Comparison of ENCODE assay signal across 10 cellular contexts in genomic region chr17:68344701-68345136, GRCh38. TPM values are rescaled to one million over a fixed set of nuclear protein-coding genes. Genes with fewer than 3 reads are reported as not detected.
A peak's percentile ranks its signal among the peaks of the same experiment; 100 is the strongest.
DNase-seq lines count a peak whose midpoint lies in the region; ATAC-seq and TF ChIP-seq lines count a peak whose summit lies in the region.
"Had no signal": no experiment of that assay in that cellular context is flagged by ENCODE, and none has a peak within 500 bp of the region (broad histone marks: within the 10 kb centered on the region; RNA-seq: fewer than 3 reads in every experiment).

No MANE protein-coding gene starts in this region.

- H3K36me3 Mint-ChIP-seq in activated CD8-positive, alpha-beta memory T cell treated with anti-CD3 and anti-CD28 coated beads, Interleukin-2, amount 10 ng/mL, durations not matched to agents 7 days and 5 days: peaks cover 13% of the 10 kb centered on the region

- no peak overlapping the region for H3K4me3 Mint-ChIP-seq in activated CD8-positive, alpha-beta memory T cell treated with anti-CD3 and anti-CD28 coated beads, Interleukin-2, amount 10 ng/mL, durations not matched to agents 7 days and 5 days

- CTCF ChIA-PET in activated CD8-positive, alpha-beta memory T cell treated with anti-CD3 and anti-CD28 coated beads, Interleukin-2, amount 10 ng/mL, durations not matched to agents 7 days and 5 days (lab: Charles Lee): interaction anchor here (1.0 to 3.8 kb wide), 10 partner anchors 11 to 92 kb away, joined by 3 to 25 read pairs (median 6); partner anchors contain the start of genes ARSG and SLC16A6

- H3K27me3 Mint-ChIP-seq in activated CD8-positive, alpha-beta memory T cell treated with anti-CD3 and anti-CD28 coated beads, Interleukin-2, amount 10 ng/mL, durations not matched to agents 7 days and 5 days: no peaks in the 10 kb centered on the region

- H3K4me3 ChIP-seq in suprapubic skin (no peak overlapping the region), thyroid gland (replicated peaks in 1 of 3) (no peak overlapping the region)
- H3K4me3 ChIP-seq: uterus had no signal

- H3K9me3 ChIP-seq in suprapubic skin (no peaks in the 10 kb centered on the region), thyroid gland (no peaks in the 10 kb centered on the region)
- H3K9me3 ChIP-seq: uterus had no signal

- DNase-seq in stimulated activated CD4-positive, alpha-beta T cell treated with anti-CD3 and anti-CD28 coated beads, Interleukin-15, amount 100 ng/mL, for 24 hours: peak; percentile 39
- no peak for DNase-seq in stimulated activated CD4-positive, alpha-beta T cell treated with anti-CD3 and anti-CD28 coated beads, Interleukin-2, amount 100 ng/mL, for 48 hours
- DNase-seq in activated CD8-positive, alpha-beta memory T cell treated with anti-CD3 and anti-CD28 coated beads, Interleukin-2, amount 10 ng/mL, durations not matched to agents 7 days and 5 days: peak; percentile 80
- peak; percentile 44 for DNase-seq in kidney glomerular epithelial cell (lab: John Stamatoyannopoulos, UW)
- DNase-seq in suprapubic skin (ENCODE audit: low spot score in 2 of 2): no peak
- DNase-seq in thyroid gland: no peak
- no peak for DNase-seq in HK-2 (ENCODE audit: unreplicated experiment)
- DNase-seq: ACHN, uterus had no signal

- ATAC-seq in activated CD8-positive, alpha-beta memory T cell treated with anti-CD3 and anti-CD28 coated beads, Interleukin-2, amount 10 ng/mL, durations not matched to agents 7 days and 5 days: peak; percentile 13
- no peak for ATAC-seq in GM21723 (IDR thresholded peaks at IDR 0.05; ENCODE audit: unreplicated experiment)

- H3K27me3 ChIP-seq in suprapubic skin: no peaks in the 10 kb centered on the region
- no peaks in the 10 kb centered on the region for H3K27me3 ChIP-seq in thyroid gland
- H3K27me3 ChIP-seq: uterus had no signal

- H3K4me1 ChIP-seq in suprapubic skin: peaks cover 8% of the 10 kb centered on the region
- H3K4me1 ChIP-seq in thyroid gland: no peaks in the 10 kb centered on the region
- H3K4me1 ChIP-seq: uterus had no signal

- TF ChIP-seq CTCF in suprapubic skin (IDR thresholded peaks at IDR 0.05) (no peak), thyroid gland (IDR thresholded peaks at IDR 0.05) (no peak)

- H3K4me1 Mint-ChIP-seq in activated CD8-positive, alpha-beta memory T cell treated with anti-CD3 and anti-CD28 coated beads, Interleukin-2, amount 10 ng/mL, durations not matched to agents 7 days and 5 days: peaks cover 69% of the 10 kb centered on the region

- peak overlapping the region; percentile 80 for H3K27ac Mint-ChIP-seq in activated CD8-positive, alpha-beta memory T cell treated with anti-CD3 and anti-CD28 coated beads, Interleukin-2, amount 10 ng/mL, durations not matched to agents 7 days and 5 days

- TF ChIP-seq EP300 in suprapubic skin (IDR thresholded peaks at IDR 0.05): no peak

- H3K27ac ChIP-seq in suprapubic skin (no peak overlapping the region), thyroid gland (no peak overlapping the region)
- H3K27ac ChIP-seq: uterus had no signal

- TF ChIP-seq POLR2A in suprapubic skin (IDR thresholded peaks at IDR 0.05) (no peak), thyroid gland (IDR thresholded peaks at IDR 0.05) (no peak)

- H3K9me3 Mint-ChIP-seq in activated CD8-positive, alpha-beta memory T cell treated with anti-CD3 and anti-CD28 coated beads, Interleukin-2, amount 10 ng/mL, durations not matched to agents 7 days and 5 days (ENCODE audit: low read depth): no peaks in the 10 kb centered on the region

- H3K36me3 ChIP-seq in suprapubic skin: no peaks in the 10 kb centered on the region
- H3K36me3 ChIP-seq in thyroid gland: no peaks in the 10 kb centered on the region
- H3K36me3 ChIP-seq: uterus had no signal

- intact Hi-C loops in thyroid gland (cut with DNase I): no loop called here

- WGBS in suprapubic skin: 75% methylated on average over 4 of the region's 4 CpGs
- WGBS in thyroid gland, 2 donors: 72 to 81% methylated on average over 3 to 4 of the region's 4 CpGs

RNA-seq across cellular contexts. Expression of gene ARSG, which starts 53.4 kb away (rescaled TPM):
- 10 to 100 TPM; 12.5 to 24.6 TPM for total RNA-seq in activated CD8-positive, alpha-beta memory T cell treated with anti-CD3 and anti-CD28 coated beads, Interleukin-2, amount 10 ng/mL, durations not matched to agents 7 days and 5 days
- total RNA-seq in suprapubic skin: 10 to 100 TPM in 3 of 4 donors, 1 to 10 TPM in 1; 7.7 to 12.7 (median 10.7) TPM
- 10 to 100 TPM in 3 of 4 donors, 1 to 10 TPM in 1; 9.1 to 28.3 (median 18.1) TPM for total RNA-seq in thyroid gland

RNA-seq across cellular contexts. Expression of gene SLC16A6, which starts 53.8 kb away (rescaled TPM):
- total RNA-seq in activated CD8-positive, alpha-beta memory T cell treated with anti-CD3 and anti-CD28 coated beads, Interleukin-2, amount 10 ng/mL, durations not matched to agents 7 days and 5 days: 10 to 100 TPM in 1 of 2 experiments, 1 to 10 TPM in 1; 6.0 to 10.7 TPM
- total RNA-seq in suprapubic skin: 1 to 10 TPM; 2.7 to 10.0 (median 5.1) TPM
- total RNA-seq in thyroid gland: 1 to 10 TPM in 1 of 4 donors, under 1 TPM in 3; 0.13 to 1.8 (median 0.46) TPM

Comparison
In these comparisons a context has a peak if more than half of its experiments do, and no peak if none do; other contexts are left out.
1. DNase-seq: peak in stimulated activated CD4-positive, alpha-beta T cell treated with anti-CD3 and anti-CD28 coated beads, Interleukin-15, amount 100 ng/mL, for 24 hours (single experiment), activated CD8-positive, alpha-beta memory T cell treated with anti-CD3 and anti-CD28 coated beads, Interleukin-2, amount 10 ng/mL, durations not matched to agents 7 days and 5 days (single experiment) and kidney glomerular epithelial cell (single experiment); none in stimulated activated CD4-positive, alpha-beta T cell treated with anti-CD3 and anti-CD28 coated beads, Interleukin-2, amount 100 ng/mL, for 48 hours (0 of 2), suprapubic skin (0 of 2), thyroid gland (0 of 2) and HK-2 (single experiment).